ENCODE assay signal across 27 cellular contexts in the genomic region with DNA sequence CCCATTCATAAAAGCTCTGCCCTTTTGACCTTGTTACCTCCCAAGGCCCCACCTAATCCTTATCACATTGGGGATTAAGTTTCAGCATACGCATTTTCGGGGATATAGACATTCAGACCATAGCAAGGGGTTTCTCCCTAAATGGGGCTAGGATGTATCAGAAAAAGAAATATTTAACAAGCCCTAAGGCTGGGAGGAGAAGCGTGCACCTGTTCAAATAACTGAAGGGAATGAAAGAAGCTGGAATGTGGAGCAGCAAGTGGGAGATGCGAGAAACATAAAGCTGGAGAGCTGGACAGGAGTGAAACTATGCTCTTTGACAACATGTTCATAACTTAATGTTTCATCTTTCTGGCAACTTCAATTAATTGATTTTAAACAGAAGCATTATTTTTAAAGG.
"Had no signal": no experiment of that assay in that cellular context is flagged by ENCODE, and none has a peak within 500 bp of the region (broad histone marks: within the 10 kb centered on the region; RNA-seq: fewer than 3 reads in every experiment).

No MANE protein-coding gene starts in this region.

- H3K27ac ChIP-seq: neural progenitor cell, ovary, parathyroid adenoma, psoas muscle, right lobe of liver, sigmoid colon, stomach, thoracic aorta, thyroid gland, tibial nerve, upper lobe of left lung, vagina had no signal

- H3K27me3 Mint-ChIP-seq: progenitor cell of endocrine pancreas; stimulated activated naive B cell treated with anti-CD40 and anti-IgM and Interleukin-4, amounts not matched to agents 10 μg/mL and 1 μg/mL and 100 μg/mL, for 72 hours; stimulated activated naive CD8-positive, alpha-beta T cell treated with anti-CD3 and anti-CD28 coated beads, Interleukin-15, Interleukin-2, amounts not matched to agents 100 ng/mL and 50 ng/mL, for 24 hours had no signal

- H3K4me3 ChIP-seq: neural progenitor cell, ovary, psoas muscle, right lobe of liver, sigmoid colon, stomach, thoracic aorta, thyroid gland, tibial nerve, upper lobe of left lung, vagina had no signal

- H3K36me3 Mint-ChIP-seq: neural progenitor cell; stimulated activated effector memory CD8-positive, alpha-beta T cell treated with anti-CD3 and anti-CD28 coated beads, Interleukin-12 subunit alpha, Interleukin-12 subunit beta, amount 100 ng/mL, for 72 hours; stimulated activated naive B cell treated with anti-CD40 and anti-IgM and Interleukin-4, amounts not matched to agents 10 μg/mL and 1 μg/mL and 100 μg/mL, for 72 hours had no signal

- H3K4me1 ChIP-seq: neural progenitor cell, parathyroid adenoma, psoas muscle, right lobe of liver, sigmoid colon, stomach, thyroid gland, tibial nerve, upper lobe of left lung, vagina had no signal

- H3K9ac ChIP-seq: neural progenitor cell, parathyroid adenoma had no signal

- H3K9me3 ChIP-seq: ovary, psoas muscle, right lobe of liver, sigmoid colon, stomach, thoracic aorta, thyroid gland, tibial nerve, upper lobe of left lung, vagina had no signal

- H3K4me1 Mint-ChIP-seq: nephron; stimulated activated effector memory CD8-positive, alpha-beta T cell treated with anti-CD3 and anti-CD28 coated beads, Interleukin-12 subunit alpha, Interleukin-12 subunit beta, amount 100 ng/mL, for 72 hours; stimulated activated naive B cell treated with anti-CD40 and anti-IgM and Interleukin-4, amounts not matched to agents 10 μg/mL and 1 μg/mL and 100 μg/mL, for 72 hours had no signal

- DNase-seq: occipital lobe; ovary; posterior cingulate gyrus; psoas muscle; right cardiac atrium; right lobe of liver; sigmoid colon; small intestine; stimulated activated CD4-positive, alpha-beta T cell treated with anti-CD3 and anti-CD28 coated beads, Interleukin-15, amount 100 ng/mL, for 24 hours; stimulated activated CD4-positive, alpha-beta T cell treated with anti-CD3 and anti-CD28 coated beads, Interleukin-2, amount 100 ng/mL, for 24 hours; stimulated activated CD4-positive, alpha-beta T cell treated with anti-CD3 and anti-CD28 coated beads, Interleukin-2, amount 100 ng/mL, for 48 hours; stimulated activated CD4-positive, alpha-beta T cell treated with anti-CD3 and anti-CD28 coated beads, Interleukin-4, amount 100 ng/mL, for 24 hours; stimulated activated naive B cell treated with anti-CD40 and anti-IgM and Interleukin-4, amounts not matched to agents 10 μg/mL and 1 μg/mL and 100 μg/mL, for 72 hours; stimulated activated naive CD4-positive, alpha-beta T cell treated with Interleukin-2 at 50 U/mL for 16 hours; stomach; thyroid gland; trophoblast cell; upper lobe of left lung had no signal

- H3K36me3 ChIP-seq: neural progenitor cell, ovary, right lobe of liver, sigmoid colon, stomach, thoracic aorta, thyroid gland, tibial nerve, upper lobe of left lung, vagina had no signal

- H3K4me3 Mint-ChIP-seq: nephron; neural progenitor cell; stimulated activated effector memory CD8-positive, alpha-beta T cell treated with anti-CD3 and anti-CD28 coated beads, Interleukin-12 subunit alpha, Interleukin-12 subunit beta, amount 100 ng/mL, for 72 hours; stimulated activated naive B cell treated with anti-CD40 and anti-IgM and Interleukin-4, amounts not matched to agents 10 μg/mL and 1 μg/mL and 100 μg/mL, for 72 hours; stimulated activated naive CD8-positive, alpha-beta T cell treated with anti-CD3 and anti-CD28 coated beads, Interleukin-15, Interleukin-2, amounts not matched to agents 100 ng/mL and 50 ng/mL, for 24 hours had no signal

- H3K9me3 Mint-ChIP-seq: nephron, neural progenitor cell had no signal

- H3K27me3 ChIP-seq: neural progenitor cell, ovary, right lobe of liver, sigmoid colon, stomach, thyroid gland, tibial nerve, upper lobe of left lung, vagina had no signal

- H3K27ac Mint-ChIP-seq: nephron; neural progenitor cell; progenitor cell of endocrine pancreas; stimulated activated effector memory CD8-positive, alpha-beta T cell treated with anti-CD3 and anti-CD28 coated beads, Interleukin-12 subunit alpha, Interleukin-12 subunit beta, amount 100 ng/mL, for 72 hours; stimulated activated naive B cell treated with anti-CD40 and anti-IgM and Interleukin-4, amounts not matched to agents 10 μg/mL and 1 μg/mL and 100 μg/mL, for 72 hours; stimulated activated naive CD8-positive, alpha-beta T cell treated with anti-CD3 and anti-CD28 coated beads, Interleukin-15, Interleukin-2, amounts not matched to agents 100 ng/mL and 50 ng/mL, for 24 hours had no signal
